ENCODE assay signal across 9 cellular contexts in the genomic region with DNA sequence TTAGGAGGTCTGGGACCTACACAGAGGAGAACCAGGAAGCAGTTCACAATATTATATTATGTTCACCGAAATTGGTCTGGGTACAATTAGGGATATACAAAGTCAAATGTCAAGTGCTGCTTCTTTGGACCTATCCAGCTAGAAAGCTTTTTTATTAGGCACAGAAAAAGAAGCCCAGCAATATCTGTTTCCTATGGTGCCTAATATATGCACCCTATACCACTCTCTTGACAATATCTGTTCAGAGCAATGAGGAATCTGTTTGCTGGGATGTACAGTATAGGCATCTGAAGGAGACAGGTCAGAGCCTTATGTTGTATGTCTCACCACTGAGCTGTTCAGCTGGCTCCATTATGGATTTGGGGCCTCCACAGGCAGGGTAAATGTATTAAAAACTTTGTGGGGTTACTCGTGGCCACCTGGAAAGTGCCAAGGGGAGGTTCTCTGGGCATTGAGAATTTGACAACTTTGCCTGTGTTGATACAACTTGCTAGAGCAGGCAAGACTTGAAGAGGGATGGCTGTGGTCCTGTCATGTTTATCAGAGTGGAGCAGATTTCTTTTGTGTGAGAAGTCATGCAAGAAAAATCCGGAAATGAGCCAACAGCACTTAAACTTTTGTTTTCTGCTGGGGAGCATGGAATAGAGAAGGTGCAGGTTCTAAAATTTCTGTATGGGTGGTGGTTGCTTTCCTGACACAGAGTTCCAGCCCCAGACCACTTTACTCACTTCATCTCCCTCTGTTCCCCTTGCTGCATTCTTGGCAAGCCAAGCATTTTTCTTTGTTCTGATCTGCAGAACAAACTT. TPM values are rescaled to one million over a fixed set of nuclear protein-coding genes. Genes with fewer than 3 reads are reported as not detected.
DNase-seq lines count a peak whose midpoint lies in the region; ATAC-seq, FAIRE-seq and TF ChIP-seq lines count a peak whose summit lies in the region.
"Had no signal": no experiment of that assay in that cellular context is flagged by ENCODE, and none has a peak within 500 bp of the region (broad histone marks: within the 10 kb centered on the region; RNA-seq: fewer than 3 reads in every experiment).

No MANE protein-coding gene starts in this region.

- no peaks in the 10 kb centered on the region for H3K36me3 ChIP-seq in liver (ENCODE audit: control insufficient read depth in 4 of 4, insufficient read depth in 3 of 4, low read depth in 1 of 4, low read length in 3 of 4)
- H3K36me3 ChIP-seq in mucosa of descending colon (ENCODE audit: low read depth), result no peaks in the 10 kb centered on the region

- no peaks in the 10 kb centered on the region for H3K9me3 Mint-ChIP-seq in activated T-helper 2 cell treated with anti-CD3 and anti-CD28 coated beads, Interferon-gamma antibody, Interleukin-2, Interleukin-4, amounts not matched to agents 10 μg/mL and 5 μg/mL and 100 μg/mL, durations not matched to agents 14 hours and 24 hours and 36 hours

- peak; percentile 59 for DNase-seq in AG20443 (ENCODE audit: low spot score)
- peak; percentile 37 for DNase-seq in H54 (ENCODE audit: insufficient read length, low spot score)
- no peak for DNase-seq in activated T-helper 2 cell treated with anti-CD3 and anti-CD28 coated beads, Interferon-gamma antibody, Interleukin-2, Interleukin-4, amounts not matched to agents 10 μg/mL and 5 μg/mL and 100 μg/mL, durations not matched to agents 14 hours and 24 hours and 36 hours (ENCODE audit: low spot score)
- no peak for DNase-seq in mucosa of descending colon
- no peak for DNase-seq in DMS153 treated with DMSO at 0.1 percent for 48 hours (lab: John Stamatoyannopoulos, UW; ENCODE audit: unreplicated experiment)

- TF ChIP-seq CTCF in liver (IDR thresholded peaks at IDR 0.05; ENCODE audit: low read depth, low read length, missing input control) (no peak), mucosa of descending colon (IDR thresholded peaks at IDR 0.05) (no peak)

- H3K4me1 Mint-ChIP-seq in activated T-helper 2 cell treated with anti-CD3 and anti-CD28 coated beads, Interferon-gamma antibody, Interleukin-2, Interleukin-4, amounts not matched to agents 10 μg/mL and 5 μg/mL and 100 μg/mL, durations not matched to agents 14 hours and 24 hours and 36 hours (ENCODE audit: low read depth), result peaks cover 77% of the 10 kb centered on the region

- peak; percentile 65 for FAIRE-seq in H54 (lab: Jason Lieb, UNC)
- FAIRE-seq: endometrium had no signal

- intact Hi-C loops in activated T-helper 2 cell treated with anti-CD3 and anti-CD28 coated beads, Interferon-gamma antibody, Interleukin-2, Interleukin-4, amounts not matched to agents 10 μg/mL and 5 μg/mL and 100 μg/mL, durations not matched to agents 14 hours and 24 hours and 36 hours (cut with micrococcal nuclease), result no loop called here
- intact Hi-C loops in mucosa of descending colon (cut with DNase I, micrococcal nuclease), result no loop called here

- H3K27ac ChIP-seq in liver (ENCODE audit: low read depth in 1 of 2, low read length in 2 of 2), result peak overlapping the region; percentile 70 to 75

- H3K27me3 Mint-ChIP-seq in activated T-helper 2 cell treated with anti-CD3 and anti-CD28 coated beads, Interferon-gamma antibody, Interleukin-2, Interleukin-4, amounts not matched to agents 10 μg/mL and 5 μg/mL and 100 μg/mL, durations not matched to agents 14 hours and 24 hours and 36 hours (ENCODE audit: low read depth), result no peaks in the 10 kb centered on the region

- H3K4me3 ChIP-seq in liver (ENCODE audit: low read depth in 1 of 3, low read length in 3 of 3), result no peak overlapping the region
- H3K4me3 ChIP-seq in mucosa of descending colon, result no peak overlapping the region

- no peak for TF ChIP-seq POLR2A in H54 (IDR thresholded peaks at IDR 0.05; ENCODE audit: low read depth, low read length)

- peaks cover 31% of the 10 kb centered on the region for H3K36me3 Mint-ChIP-seq in activated T-helper 2 cell treated with anti-CD3 and anti-CD28 coated beads, Interferon-gamma antibody, Interleukin-2, Interleukin-4, amounts not matched to agents 10 μg/mL and 5 μg/mL and 100 μg/mL, durations not matched to agents 14 hours and 24 hours and 36 hours (ENCODE audit: low read depth)

- no peaks in the 10 kb centered on the region for H3K9me3 ChIP-seq in liver (ENCODE audit: control insufficient read depth in 4 of 4, low read length in 3 of 4)
- H3K9me3 ChIP-seq in mucosa of descending colon, result no peaks in the 10 kb centered on the region

- H3K4me1 ChIP-seq in liver (ENCODE audit: control insufficient read depth in 4 of 4, insufficient read depth in 4 of 4, low read length in 3 of 4), result peaks cover 16 to 45% (median 22%) of the 10 kb centered on the region in 4 donors
- peaks cover 38% of the 10 kb centered on the region for H3K4me1 ChIP-seq in mucosa of descending colon (ENCODE audit: low read depth)

- H3K4me3 Mint-ChIP-seq in activated T-helper 2 cell treated with anti-CD3 and anti-CD28 coated beads, Interferon-gamma antibody, Interleukin-2, Interleukin-4, amounts not matched to agents 10 μg/mL and 5 μg/mL and 100 μg/mL, durations not matched to agents 14 hours and 24 hours and 36 hours (ENCODE audit: low read depth), result peak overlapping the region; percentile 15

- TF ChIP-seq RAD21 in liver (IDR thresholded peaks at IDR 0.05), result no peak

- H3K9ac ChIP-seq in liver (ENCODE audit: low read depth in 1 of 2, low read length in 2 of 2), result peak overlapping the region in 1 of 2 donors; percentile 72

- ATAC-seq in HG03342 (IDR thresholded peaks at IDR 0.05; ENCODE audit: unreplicated experiment), result no peak
- no peak for ATAC-seq in mucosa of descending colon
- no peak for ATAC-seq in GM19455 (IDR thresholded peaks at IDR 0.05; ENCODE audit: unreplicated experiment)

- peak overlapping the region; percentile 74 for H3K27ac Mint-ChIP-seq in activated T-helper 2 cell treated with anti-CD3 and anti-CD28 coated beads, Interferon-gamma antibody, Interleukin-2, Interleukin-4, amounts not matched to agents 10 μg/mL and 5 μg/mL and 100 μg/mL, durations not matched to agents 14 hours and 24 hours and 36 hours

- no peaks in the 10 kb centered on the region for H3K27me3 ChIP-seq in liver (ENCODE audit: control insufficient read depth in 4 of 4, insufficient read depth in 4 of 4, low read length in 3 of 4)

- 39% methylated on average over 3 of the region's 3 CpGs for WGBS in liver

TF ChIP-seq in liver, 16 proteins besides CTCF, POLR2A, EP300 and RAD21:
- TF ChIP-seq HNF4A (conservative IDR thresholded peaks at IDR 0.05) (no peak), EGR1 (IDR thresholded peaks at IDR 0.05; ENCODE audit: low read depth in 2 of 2) (no peak), TAF1 (conservative IDR thresholded peaks at IDR 0.05) (no peak)

RNA-seq across cellular contexts. Expression of a gene that starts 10.1 kb away (rescaled TPM):
- 77.6 and 78.0 TPM in 2 replicates for total RNA-seq in activated T-helper 2 cell treated with anti-CD3 and anti-CD28 coated beads, Interferon-gamma antibody, Interleukin-2, Interleukin-4, amounts not matched to agents 10 μg/mL and 5 μg/mL and 100 μg/mL, durations not matched to agents 14 hours and 24 hours and 36 hours
- total RNA-seq in liver (10 to 100 TPM; 21.6 to 42.9 TPM), mucosa of descending colon (10 to 100 TPM; 56.1 to 74.8 (median 72.5) TPM)
- polyA plus RNA-seq in liver, result 10 to 100 TPM; 19.7 to 28.5 TPM

RNA-seq across cellular contexts. Expression of a gene that starts 24.8 kb away (rescaled TPM):
- 174 and 177 TPM in 2 replicates for total RNA-seq in activated T-helper 2 cell treated with anti-CD3 and anti-CD28 coated beads, Interferon-gamma antibody, Interleukin-2, Interleukin-4, amounts not matched to agents 10 μg/mL and 5 μg/mL and 100 μg/mL, durations not matched to agents 14 hours and 24 hours and 36 hours
- total RNA-seq in liver (10 to 100 TPM in 1 of 2 donors, 1 to 10 TPM in 1; 7.4 to 13.8 TPM), mucosa of descending colon (10 to 100 TPM; 62.7 to 77.2 (median 74.1) TPM)
- polyA plus RNA-seq in liver, result 10 to 100 TPM; 21.9 to 32.9 TPM

RNA-seq across cellular contexts. Expression of a gene that starts 57.2 kb away (rescaled TPM):
- total RNA-seq in activated T-helper 2 cell treated with anti-CD3 and anti-CD28 coated beads, Interferon-gamma antibody, Interleukin-2, Interleukin-4, amounts not matched to agents 10 μg/mL and 5 μg/mL and 100 μg/mL, durations not matched to agents 14 hours and 24 hours and 36 hours, result 23.8 and 30.3 TPM in 2 replicates
- 10 to 100 TPM; 11.6 to 12.3 TPM for total RNA-seq in liver
- 10 to 100 TPM in 1 of 2 donors, 1 to 10 TPM in 1; 10.0 to 14.8 TPM for polyA plus RNA-seq in liver
- 10 to 100 TPM; 15.7 to 32.8 (median 25.9) TPM for total RNA-seq in mucosa of descending colon

Comparison
In these comparisons a context has a peak if more than half of its experiments do, and no peak if none do; other contexts are left out.
1. DNase-seq: peak in AG20443 (single experiment) and H54 (single experiment); none in activated T-helper 2 cell treated with anti-CD3 and anti-CD28 coated beads, Interferon-gamma antibody, Interleukin-2, Interleukin-4, amounts not matched to agents 10 μg/mL and 5 μg/mL and 100 μg/mL, durations not matched to agents 14 hours and 24 hours and 36 hours (single experiment), mucosa of descending colon (0 of 3) and DMS153 treated with DMSO at 0.1 percent for 48 hours (single experiment).
2. RNA of a gene that starts 24.8 kb away (total RNA-seq): 174 to 177 TPM in activated T-helper 2 cell treated with anti-CD3 and anti-CD28 coated beads, Interferon-gamma antibody, Interleukin-2, Interleukin-4, amounts not matched to agents 10 μg/mL and 5 μg/mL and 100 μg/mL, durations not matched to agents 14 hours and 24 hours and 36 hours and 62.7 to 77.2 TPM in mucosa of descending colon; 7.4 to 13.8 TPM in liver; every median in the first group is over 4 times any median in the second.